22 cellular contexts compared by ENCODE assay signal in genomic region chr10:65083222-65083621, GRCh38.
"Had no signal": no experiment of that assay in that cellular context is flagged by ENCODE, and none has a peak within 500 bp of the region (broad histone marks: within the 10 kb centered on the region; RNA-seq: fewer than 3 reads in every experiment).

No MANE protein-coding gene starts in this region.

- H3K9me3 ChIP-seq: colonic mucosa, ovary, testis, transverse colon had no signal

- H3K4me1 ChIP-seq: colonic mucosa, foreskin keratinocyte, right atrium auricular region, sigmoid colon, testis, transverse colon had no signal

- DNase-seq: colonic mucosa; effector CD4-positive, alpha-beta T cell; endodermal cell; erythroblast; foreskin keratinocyte; immature natural killer cell; left ventricle myocardium superior; mammary epithelial cell; mucosa of descending colon; naive thymus-derived CD8-positive, alpha-beta T cell; ovary; sigmoid colon; stimulated activated CD4-positive, alpha-beta T cell treated with anti-CD3 and anti-CD28 coated beads, Interleukin-2, amount 100 ng/mL, for 24 hours; stimulated activated CD4-positive, alpha-beta T cell treated with anti-CD3 and anti-CD28 coated beads, Interleukin-4, amount 100 ng/mL, for 4 hours; stimulated activated naive B cell treated with anti-CD40 and anti-IgM and Interleukin-4, amounts not matched to agents 10 μg/mL and 1 μg/mL and 100 μg/mL, for 72 hours; stimulated activated naive CD8-positive, alpha-beta T cell treated with anti-CD3 and anti-CD28 coated beads, Interleukin-15, amount 100 ng/mL, for 72 hours; testis; transverse colon had no signal

- FAIRE-seq: endothelial cell of umbilical vein, keratinocyte had no signal

- H3K27me3 ChIP-seq: colonic mucosa, foreskin keratinocyte, ovary, right atrium auricular region, sigmoid colon, testis, transverse colon had no signal

- H3K36me3 ChIP-seq: colonic mucosa, ovary, right atrium auricular region, sigmoid colon, transverse colon had no signal

- H3K27ac ChIP-seq: colonic mucosa, foreskin keratinocyte, ovary, right atrium auricular region, sigmoid colon, skin epidermis, testis, transverse colon had no signal

- ATAC-seq: foreskin keratinocyte; left ventricle myocardium superior; mucosa of descending colon; naive thymus-derived CD8-positive, alpha-beta T cell; stimulated activated naive B cell treated with anti-CD40 and anti-IgM and Interleukin-4, amounts not matched to agents 10 μg/mL and 1 μg/mL and 100 μg/mL, for 72 hours; stimulated activated naive CD8-positive, alpha-beta T cell treated with anti-CD3 and anti-CD28 coated beads, Interleukin-15, amount 100 ng/mL, for 72 hours had no signal

- H3K4me3 ChIP-seq: colonic mucosa, mucosa of descending colon, ovary, right atrium auricular region, sigmoid colon, skin epidermis, testis, transverse colon had no signal
